ENCODE assay signal across 8 cellular contexts in the genomic region with DNA sequence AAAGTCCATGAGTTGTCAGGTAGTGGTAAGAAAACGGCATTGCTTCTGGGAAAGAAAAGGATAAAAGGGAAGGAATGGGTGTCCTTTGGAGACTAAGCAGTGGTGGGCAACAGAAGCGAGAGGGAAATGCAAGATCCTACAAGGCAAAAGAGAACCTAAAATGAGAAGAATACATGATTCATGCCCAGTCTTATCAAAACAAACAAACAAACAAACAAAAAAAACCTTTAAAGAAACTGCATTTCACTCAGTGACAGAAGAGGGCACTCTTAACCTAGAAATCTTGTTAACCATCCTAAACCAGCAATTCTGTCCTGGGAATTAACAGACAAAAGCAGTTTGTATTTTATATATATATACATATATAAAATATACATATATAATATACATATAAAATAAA.
DNase-seq lines count a peak whose midpoint lies in the region; ATAC-seq and TF ChIP-seq lines count a peak whose summit lies in the region.

No MANE protein-coding gene starts in this region.

- no peak overlapping the region for H3K4me3 Mint-ChIP-seq in glutamatergic neuron (ENCODE audit: unreplicated experiment)

- H3K9me3 ChIP-seq in MG63, result no peaks in the 10 kb centered on the region

- CTCF ChIA-PET in AG04449 (lab: Yijun Ruan, JAX), result interaction anchor here (0.6 to 8.1 kb wide), 13 partner anchors 10 to 625 kb away, joined by 3 to 180 read pairs (median 9); a partner anchor contains a TSS

- H3K27ac Mint-ChIP-seq in glutamatergic neuron (ENCODE audit: unreplicated experiment), result no peak overlapping the region

- POLR2A ChIA-PET in AG04449 (lab: Yijun Ruan, JAX), result no interaction called here

- peaks cover 1% of the 10 kb centered on the region for H3K27me3 Mint-ChIP-seq in glutamatergic neuron (ENCODE audit: unreplicated experiment)

- no peaks in the 10 kb centered on the region for H3K36me3 Mint-ChIP-seq in glutamatergic neuron (ENCODE audit: unreplicated experiment)

- in situ Hi-C loops in SK-MEL-5 (cut with HindIII; ENCODE audit: low pct_unique_long_range_greater_than_20kb, low sequenced_read_pairs), result no loop called here

- peak; percentile 34 for TF ChIP-seq CTCF in AG04449 (IDR thresholded peaks at IDR 0.05; ENCODE audit: insufficient read depth, low read length, missing control alignments)
- peak; percentile 24 for TF ChIP-seq CTCF in glutamatergic neuron (IDR thresholded peaks at IDR 0.05; ENCODE audit: partially characterized antibody, unreplicated experiment)

- no peaks in the 10 kb centered on the region for H3K27me3 ChIP-seq in MG63

- no peaks in the 10 kb centered on the region for H3K4me1 Mint-ChIP-seq in glutamatergic neuron (ENCODE audit: low read depth, unreplicated experiment)

- H3K36me3 ChIP-seq in MG63, result no peaks in the 10 kb centered on the region

- H3K4me3 ChIP-seq in AG04449 (ENCODE audit: low read depth, low read length) (no peak overlapping the region), MG63 (no peak overlapping the region)

- no peak for DNase-seq in AG04449 (ENCODE audit: low read depth, low spot score)
- DNase-seq in H4 (ENCODE audit: low spot score), result peak; percentile 33
- DNase-seq in SK-MEL-5 (ENCODE audit: low read depth, low spot score), result peak; percentile 60
- DNase-seq in glutamatergic neuron, result no peak
- DNase-seq in MG63, result no peak
- no peak for DNase-seq in activated T-cell treated with anti-CD3 and anti-CD28 coated beads for 4 hours
- DNase-seq in DMS153 treated with DMSO at 0.1 percent for 48 hours (lab: John Stamatoyannopoulos, UW; ENCODE audit: unreplicated experiment), result no peak

- peaks cover 2% of the 10 kb centered on the region for H3K9me3 Mint-ChIP-seq in glutamatergic neuron (ENCODE audit: unreplicated experiment)

- ATAC-seq in HG02571 (IDR thresholded peaks at IDR 0.05; ENCODE audit: unreplicated experiment), result no peak

Comparison
In these comparisons a context has a peak if more than half of its experiments do, and no peak if none do; other contexts are left out.
1. DNase-seq: peak in H4 (single experiment) and SK-MEL-5 (single experiment); none in AG04449 (single experiment), glutamatergic neuron (single experiment), MG63 (single experiment), activated T-cell treated with anti-CD3 and anti-CD28 coated beads for 4 hours (single experiment) and DMS153 treated with DMSO at 0.1 percent for 48 hours (single experiment).